Comparison of ENCODE assay signal across 22 cellular contexts in genomic region chr5:154355141-154355611, GRCh38.
A peak's percentile ranks its signal among the peaks of the same experiment; 100 is the strongest.
DNase-seq lines count a peak whose midpoint lies in the region; ATAC-seq, FAIRE-seq and TF ChIP-seq lines count a peak whose summit lies in the region.
"Had no signal": no experiment of that assay in that cellular context is flagged by ENCODE, and none has a peak within 500 bp of the region (broad histone marks: within the 10 kb centered on the region; RNA-seq: fewer than 3 reads in every experiment).

No MANE protein-coding gene starts in this region.

- no peak overlapping the region for H2AFZ ChIP-seq in astrocyte (ENCODE audit: low read depth, low read length)
- H2AFZ ChIP-seq in PC-3 (ENCODE audit: low read length), result no peak overlapping the region

- H4K20me1 ChIP-seq in astrocyte (ENCODE audit: insufficient read depth, low read length) (peaks cover 5% of the 10 kb centered on the region), PC-3 (ENCODE audit: low read length) (no peaks in the 10 kb centered on the region)

- intact Hi-C loops in testis (cut with DNase I; ENCODE audit: low total_unique reads), result no loop called here
- intact Hi-C loops in PC-3 (cut with micrococcal nuclease), result no loop called here

- H3K79me2 ChIP-seq in astrocyte (ENCODE audit: insufficient read depth, low read length) (peaks cover 14% of the 10 kb centered on the region), PC-3 (ENCODE audit: low read length) (no peaks in the 10 kb centered on the region)

- BruUV-seq in PC-3 (replicated peaks; lab: Mats Ljungman, UMichigan), result no TSS peak

- peak overlapping the region; percentile 36 for H3K27ac Mint-ChIP-seq in activated naive CD8-positive, alpha-beta T cell treated with anti-CD3 and anti-CD28 coated beads, Interleukin-2, amount 10 ng/mL, durations not matched to agents 7 days and 5 days
- H3K27ac Mint-ChIP-seq in activated naive CD8-positive, alpha-beta T cell treated with anti-CD3 and anti-CD28 coated beads, Interleukin-2, amount 50 U/mL, for 24 hours, result no peak overlapping the region
- H3K27ac Mint-ChIP-seq in astrocyte (ENCODE audit: unreplicated experiment), result peak overlapping the region; percentile 56
- H3K27ac Mint-ChIP-seq: activated CD4-positive, alpha-beta memory T cell treated with anti-CD3 and anti-CD28 coated beads for 36 hours had no signal

- H3K9me3 Mint-ChIP-seq in activated naive CD8-positive, alpha-beta T cell treated with anti-CD3 and anti-CD28 coated beads, Interleukin-2, amount 10 ng/mL, durations not matched to agents 7 days and 5 days, result no peaks in the 10 kb centered on the region
- no peaks in the 10 kb centered on the region for H3K9me3 Mint-ChIP-seq in activated naive CD8-positive, alpha-beta T cell treated with anti-CD3 and anti-CD28 coated beads, Interleukin-2, amount 50 U/mL, for 24 hours
- no peaks in the 10 kb centered on the region for H3K9me3 Mint-ChIP-seq in astrocyte (ENCODE audit: unreplicated experiment)
- H3K9me3 Mint-ChIP-seq: activated CD4-positive, alpha-beta memory T cell treated with anti-CD3 and anti-CD28 coated beads for 36 hours; CD8-positive, alpha-beta memory T cell had no signal

- H3K27ac ChIP-seq in astrocyte (ENCODE audit: low read depth, low read length) (no peak overlapping the region), testis (peak overlapping the region in 1 of 2 donors; percentile 32), PC-3 (ENCODE audit: low read length) (no peak overlapping the region)
- H3K27ac ChIP-seq: body of pancreas had no signal

- H3K9me3 ChIP-seq in astrocyte (ENCODE audit: insufficient read depth, low read depth, low read length) (no peaks in the 10 kb centered on the region), testis (no peaks in the 10 kb centered on the region), PC-3 (ENCODE audit: low read length) (no peaks in the 10 kb centered on the region)
- H3K9me3 ChIP-seq: body of pancreas, MG63, mucosa of descending colon had no signal

- H3K27me3 Mint-ChIP-seq in activated naive CD8-positive, alpha-beta T cell treated with anti-CD3 and anti-CD28 coated beads, Interleukin-2, amount 10 ng/mL, durations not matched to agents 7 days and 5 days, result no peaks in the 10 kb centered on the region
- H3K27me3 Mint-ChIP-seq in activated naive CD8-positive, alpha-beta T cell treated with anti-CD3 and anti-CD28 coated beads, Interleukin-2, amount 50 U/mL, for 24 hours, result no peaks in the 10 kb centered on the region
- no peaks in the 10 kb centered on the region for H3K27me3 Mint-ChIP-seq in astrocyte (ENCODE audit: low read depth, unreplicated experiment)
- H3K27me3 Mint-ChIP-seq: activated CD4-positive, alpha-beta memory T cell treated with anti-CD3 and anti-CD28 coated beads for 36 hours; CD8-positive, alpha-beta memory T cell had no signal

- 40 to 44% methylated on average over 2 to 5 of the region's 5 CpGs for WGBS in testis, 2 donors

- CTCF ChIA-PET in PC-3 (lab: Charles Lee), result interaction anchor here (0.6 kb wide), 1 partner anchor 8 kb away, joined by 5 read pairs; no protein-coding TSS in a partner anchor

- H3K4me3 Mint-ChIP-seq in activated naive CD8-positive, alpha-beta T cell treated with anti-CD3 and anti-CD28 coated beads, Interleukin-2, amount 10 ng/mL, durations not matched to agents 7 days and 5 days, result no peak overlapping the region
- H3K4me3 Mint-ChIP-seq in activated naive CD8-positive, alpha-beta T cell treated with anti-CD3 and anti-CD28 coated beads, Interleukin-2, amount 50 U/mL, for 24 hours, result no peak overlapping the region
- H3K4me3 Mint-ChIP-seq in astrocyte (ENCODE audit: unreplicated experiment), result no peak overlapping the region
- H3K4me3 Mint-ChIP-seq: activated CD4-positive, alpha-beta memory T cell treated with anti-CD3 and anti-CD28 coated beads for 36 hours; CD8-positive, alpha-beta memory T cell had no signal

- H3K9ac ChIP-seq in astrocyte (ENCODE audit: low read length), result no peak overlapping the region
- no peak overlapping the region for H3K9ac ChIP-seq in PC-3 (ENCODE audit: low read length)

- no peaks in the 10 kb centered on the region for H3K27me3 ChIP-seq in astrocyte (ENCODE audit: insufficient read depth, low read length)
- no peaks in the 10 kb centered on the region for H3K27me3 ChIP-seq in testis
- H3K27me3 ChIP-seq in PC-3 (ENCODE audit: low read length), result no peaks in the 10 kb centered on the region
- H3K27me3 ChIP-seq: body of pancreas, MG63 had no signal

- TF ChIP-seq POLR2A in testis (IDR thresholded peaks at IDR 0.05), result no peak
- TF ChIP-seq POLR2A in GM18505 (IDR thresholded peaks at IDR 0.05; ENCODE audit: borderline replicate concordance, extremely low read depth, insufficient read depth, insufficient read length), result no peak

- H3K36me3 Mint-ChIP-seq in activated naive CD8-positive, alpha-beta T cell treated with anti-CD3 and anti-CD28 coated beads, Interleukin-2, amount 10 ng/mL, durations not matched to agents 7 days and 5 days, result no peaks in the 10 kb centered on the region
- H3K36me3 Mint-ChIP-seq in activated naive CD8-positive, alpha-beta T cell treated with anti-CD3 and anti-CD28 coated beads, Interleukin-2, amount 50 U/mL, for 24 hours (ENCODE audit: low read depth), result no peaks in the 10 kb centered on the region
- peaks cover 12% of the 10 kb centered on the region for H3K36me3 Mint-ChIP-seq in astrocyte (ENCODE audit: low read depth, unreplicated experiment)

- no peaks in the 10 kb centered on the region for H3K9me2 ChIP-seq in PC-3 (replicated peaks; ENCODE audit: low read length)

- H3K4me2 ChIP-seq in astrocyte (ENCODE audit: low read length) (no peak overlapping the region), PC-3 (ENCODE audit: low read length) (no peak overlapping the region)

- no peaks in the 10 kb centered on the region for H3F3A ChIP-seq in PC-3 (ENCODE audit: low read length, unreplicated experiment)

- FAIRE-seq in astrocyte (lab: Jason Lieb, UNC), result no peak
- FAIRE-seq: A204.1, GM19239, islet of Langerhans had no signal

- DNase-seq in activated naive CD8-positive, alpha-beta T cell treated with anti-CD3 and anti-CD28 coated beads, Interleukin-2, amount 10 ng/mL, durations not matched to agents 7 days and 5 days, result no peak
- DNase-seq in activated naive CD8-positive, alpha-beta T cell treated with anti-CD3 and anti-CD28 coated beads, Interleukin-2, amount 50 U/mL, for 24 hours, result no peak
- DNase-seq in astrocyte (ENCODE audit: low read depth) (no peak), islet precursor cell (peak; percentile 79), testis (peak; percentile 46), PC-3 (no peak)
- no peak for DNase-seq in stimulated activated CD4-positive, alpha-beta T cell treated with anti-CD3 and anti-CD28 coated beads, Interleukin-2, amount 100 ng/mL, for 48 hours
- DNase-seq: activated CD4-positive, alpha-beta memory T cell treated with anti-CD3 and anti-CD28 coated beads for 36 hours; activated effector memory CD4-positive, alpha-beta T cell treated with Interleukin-2 at 50 U/mL for 16 hours; CD8-positive, alpha-beta memory T cell; effector CD4-positive, alpha-beta T cell; foreskin fibroblast; MG63; mucosa of descending colon; NCI-H2081 treated with DMSO at 0.1 percent for 48 hours; NCI-H82; stimulated activated CD4-positive, alpha-beta T cell treated with anti-CD3 and anti-CD28 coated beads, Interleukin-2, amount 100 ng/mL, for 24 hours had no signal

- peak; percentile 56 for ATAC-seq in activated naive CD8-positive, alpha-beta T cell treated with anti-CD3 and anti-CD28 coated beads, Interleukin-2, amount 10 ng/mL, durations not matched to agents 7 days and 5 days (ENCODE audit: low read depth)
- no peak for ATAC-seq in activated naive CD8-positive, alpha-beta T cell treated with anti-CD3 and anti-CD28 coated beads, Interleukin-2, amount 50 U/mL, for 24 hours
- ATAC-seq in GM18505 (IDR thresholded peaks at IDR 0.05; ENCODE audit: unreplicated experiment) (no peak), PC-3 (no peak)
- ATAC-seq: body of pancreas, mucosa of descending colon had no signal

- no peak for TF ChIP-seq CTCF in astrocyte (IDR thresholded peaks at IDR 0.05; ENCODE audit: insufficient read depth, low read depth, low read length)
- no peak for TF ChIP-seq CTCF in testis (IDR thresholded peaks at IDR 0.05)
- no peak for TF ChIP-seq CTCF in PC-3 (conservative IDR thresholded peaks at IDR 0.05; ENCODE audit: low read depth, low read length)

- peaks cover 13% of the 10 kb centered on the region for H3K4me1 Mint-ChIP-seq in activated naive CD8-positive, alpha-beta T cell treated with anti-CD3 and anti-CD28 coated beads, Interleukin-2, amount 10 ng/mL, durations not matched to agents 7 days and 5 days
- peaks cover 7% of the 10 kb centered on the region for H3K4me1 Mint-ChIP-seq in activated naive CD8-positive, alpha-beta T cell treated with anti-CD3 and anti-CD28 coated beads, Interleukin-2, amount 50 U/mL, for 24 hours
- peaks cover 51% of the 10 kb centered on the region for H3K4me1 Mint-ChIP-seq in astrocyte (ENCODE audit: low read depth, unreplicated experiment)

- H3K36me3 ChIP-seq in astrocyte (ENCODE audit: insufficient read depth, low read length) (no peaks in the 10 kb centered on the region), testis (ENCODE audit: low read depth, missing control alignments) (no peaks in the 10 kb centered on the region), PC-3 (ENCODE audit: low read depth, low read length) (no peaks in the 10 kb centered on the region; the same call in 1 of the 2 replicates)
- H3K36me3 ChIP-seq: MG63 had no signal

- POLR2A ChIA-PET in activated naive CD8-positive, alpha-beta T cell treated with anti-CD3 and anti-CD28 coated beads, Interleukin-2, amount 10 ng/mL, durations not matched to agents 7 days and 5 days (lab: Charles Lee), result no interaction called here
- POLR2A ChIA-PET in PC-3 (lab: Charles Lee; ENCODE audit: unreplicated experiment), result no interaction called here

- H3K4me3 ChIP-seq in astrocyte (ENCODE audit: insufficient read depth, low read depth, low read length), result no peak overlapping the region
- H3K4me3 ChIP-seq in testis, result no peak overlapping the region
- no peak overlapping the region for H3K4me3 ChIP-seq in PC-3 (ENCODE audit: low read length)
- H3K4me3 ChIP-seq: body of pancreas, MG63, mucosa of descending colon had no signal

- H3K4me1 ChIP-seq in astrocyte (ENCODE audit: insufficient read depth, low read length) (peaks cover 40% of the 10 kb centered on the region), testis (peaks cover 47% of the 10 kb centered on the region), PC-3 (ENCODE audit: insufficient read depth, low read length) (peaks cover 16% of the 10 kb centered on the region)

Comparison
In these comparisons a context has a peak if more than half of its experiments do, and no peak if none do; other contexts are left out.
1. DNase-seq: peak in islet precursor cell (single experiment) and testis (single experiment); none in activated naive CD8-positive, alpha-beta T cell treated with anti-CD3 and anti-CD28 coated beads, Interleukin-2, amount 10 ng/mL, durations not matched to agents 7 days and 5 days (single experiment), activated naive CD8-positive, alpha-beta T cell treated with anti-CD3 and anti-CD28 coated beads, Interleukin-2, amount 50 U/mL, for 24 hours (single experiment), astrocyte (single experiment), stimulated activated CD4-positive, alpha-beta T cell treated with anti-CD3 and anti-CD28 coated beads, Interleukin-2, amount 100 ng/mL, for 48 hours (0 of 2) and PC-3 (single experiment).